22 cellular contexts compared by ENCODE assay signal in genomic region chr2:119483896-119484718, GRCh38. TPM values are rescaled to one million over a fixed set of nuclear protein-coding genes. Genes with fewer than 3 reads are reported as not detected.
DNase-seq lines count a peak whose midpoint lies in the region; ATAC-seq and TF ChIP-seq lines count a peak whose summit lies in the region.
"Had no signal": no experiment of that assay in that cellular context is flagged by ENCODE, and none has a peak within 500 bp of the region (broad histone marks: within the 10 kb centered on the region; RNA-seq: fewer than 3 reads in every experiment).

No MANE protein-coding gene starts in this region.

- H2BK5ac ChIP-seq in IMR-90 (ENCODE audit: low read depth, low read length, poor library complexity, severe bottlenecking): no peak overlapping the region
- no peak overlapping the region for H2BK5ac ChIP-seq in mesendoderm (ENCODE audit: low read length)

- H3K4me2 ChIP-seq in IMR-90 (ENCODE audit: low read depth, low read length) (no peak overlapping the region), mesendoderm (ENCODE audit: low read length) (no peak overlapping the region)

- H4K8ac ChIP-seq in IMR-90 (ENCODE audit: low read depth in 2 of 2, low read length in 2 of 2) (no peak overlapping the region), mesendoderm (ENCODE audit: low read depth, low read length) (no peak overlapping the region)

- H3K4ac ChIP-seq in IMR-90 (ENCODE audit: low read depth, low read length) (no peak overlapping the region), mesendoderm (ENCODE audit: low read depth, low read length) (no peak overlapping the region)

- no peaks in the 10 kb centered on the region for H3K36me3 ChIP-seq in IMR-90 (ENCODE audit: control insufficient read depth, insufficient read depth, low read length)
- no peaks in the 10 kb centered on the region for H3K36me3 ChIP-seq in mesendoderm (ENCODE audit: control insufficient read depth, insufficient read depth, low read length)
- H3K36me3 ChIP-seq in skeletal muscle tissue (ENCODE audit: control insufficient read depth in 3 of 3, insufficient read depth in 3 of 3, low read length in 3 of 3): no peaks in the 10 kb centered on the region
- H3K36me3 ChIP-seq: brain microvascular endothelial cell, colonic mucosa, lower lobe of right lung, WERI-Rb-1 had no signal

- ATAC-seq in IMR-90 (ENCODE audit: low read depth) (no peak), HG02571 (IDR thresholded peaks at IDR 0.05; ENCODE audit: unreplicated experiment) (no peak)
- ATAC-seq in CD4-positive, alpha-beta T cell (ENCODE audit: poor library complexity): no peak
- ATAC-seq: activated naive CD8-positive, alpha-beta T cell treated with anti-CD3 and anti-CD28 coated beads, Interleukin-2, amount 50 U/mL, for 24 hours; HCT116 had no signal

- DNase-seq in IMR-90 (no peak), coronary artery (ENCODE audit: low spot score) (no peak), mesendoderm (no peak), DMS114 treated with DMSO at 0.1 percent for 48 hours (lab: John Stamatoyannopoulos, UW; ENCODE audit: unreplicated experiment) (no peak)
- no peak for DNase-seq in CD4-positive, alpha-beta T cell
- DNase-seq: activated effector memory CD4-positive, alpha-beta T cell treated with Interleukin-2 at 50 U/mL for 16 hours; activated naive CD8-positive, alpha-beta T cell treated with anti-CD3 and anti-CD28 coated beads, Interleukin-2, amount 50 U/mL, for 24 hours; brain microvascular endothelial cell; colonic mucosa; KBM-7; lower lobe of right lung; NCI-H187 treated with DMSO at 0.1 percent for 48 hours; NCI-H226; NCI-H82; occipital lobe; WERI-Rb-1 had no signal

- no peaks in the 10 kb centered on the region for H3K9me1 ChIP-seq in IMR-90 (ENCODE audit: insufficient read depth, low read length)

- no peaks in the 10 kb centered on the region for H4K20me1 ChIP-seq in IMR-90 (ENCODE audit: insufficient read depth, low read length)

- TF ChIP-seq POLR2A in IMR-90 (IDR thresholded peaks at IDR 0.05; ENCODE audit: low read depth, low read length): no peak

- dilution Hi-C loops in IMR-90 (cut with HindIII; ENCODE audit: low sequenced_read_pairs, unreplicated experiment): no loop called here

- WGBS in IMR-90 (ENCODE audit: extremely low coverage in 2 of 2, insufficient read length in 1 of 2), 2 experiments: 60% methylated on average over 3 of the region's 11 CpGs; no CpG with 5 or more reads in 1 of the 2 experiments
- WGBS in mesendoderm (ENCODE audit: extremely low coverage, insufficient coverage, low lambda C conversion rate): no CpG with 5 or more reads among the region's 11 CpGs

- H3K36me3 Mint-ChIP-seq in CD4-positive, alpha-beta T cell (ENCODE audit: low read depth): no peaks in the 10 kb centered on the region

- H2BK15ac ChIP-seq in IMR-90 (ENCODE audit: low read depth, low read length) (no peak overlapping the region), mesendoderm (replicated peaks; ENCODE audit: low read depth) (no peak overlapping the region)

- no peak overlapping the region for H4K91ac ChIP-seq in IMR-90 (ENCODE audit: insufficient read depth, low read depth, low read length)

- POLR2A ChIA-PET in IMR-90 (lab: Charles Lee; ENCODE audit: unreplicated experiment): no interaction called here
- POLR2A ChIA-PET in CD4-positive, alpha-beta T cell (lab: Charles Lee): no interaction called here

- H3K4me3 ChIP-seq in IMR-90 (ENCODE audit: insufficient read depth, low read depth, low read length): no peak overlapping the region
- no peak overlapping the region for H3K4me3 ChIP-seq in coronary artery
- H3K4me3 ChIP-seq in mesendoderm (ENCODE audit: low read length): no peak overlapping the region
- H3K4me3 ChIP-seq in skeletal muscle tissue (ENCODE audit: low read length in 3 of 3): peak overlapping the region in 1 of 3 donors; percentile 13
- H3K4me3 ChIP-seq: colonic mucosa, lower lobe of right lung had no signal

- H2BK20ac ChIP-seq in IMR-90 (ENCODE audit: low read depth, low read length): no peak overlapping the region

- no peak overlapping the region for H3K14ac ChIP-seq in IMR-90 (replicated peaks; ENCODE audit: low read depth, low read length)

- H3K4me3 Mint-ChIP-seq in CD4-positive, alpha-beta T cell: no peak overlapping the region
- H3K4me3 Mint-ChIP-seq: activated naive CD8-positive, alpha-beta T cell treated with anti-CD3 and anti-CD28 coated beads, Interleukin-2, amount 50 U/mL, for 24 hours; T-helper 2 cell treated with Interferon-gamma antibody and Interleukin-4, amounts not matched to agents 5 μg/mL and 100 μg/mL, for 36 hours had no signal

- no peaks in the 10 kb centered on the region for H3K9me3 Mint-ChIP-seq in CD4-positive, alpha-beta T cell
- H3K9me3 Mint-ChIP-seq: activated naive CD8-positive, alpha-beta T cell treated with anti-CD3 and anti-CD28 coated beads, Interleukin-2, amount 50 U/mL, for 24 hours; T-helper 2 cell treated with Interferon-gamma antibody and Interleukin-4, amounts not matched to agents 5 μg/mL and 100 μg/mL, for 36 hours had no signal

- H4K5ac ChIP-seq in IMR-90 (ENCODE audit: low read depth, low read length) (no peak overlapping the region), mesendoderm (ENCODE audit: low read length) (no peak overlapping the region)

- H3K23ac ChIP-seq in IMR-90 (ENCODE audit: low read depth, low read length): no peak overlapping the region
- H3K23ac ChIP-seq in mesendoderm (ENCODE audit: low read length): no peak overlapping the region

- H2AFZ ChIP-seq in IMR-90 (replicated peaks; ENCODE audit: low read length, poor library complexity): no peak overlapping the region

- H3K79me2 ChIP-seq in mesendoderm (ENCODE audit: control insufficient read depth, insufficient read depth, low read length): no peaks in the 10 kb centered on the region

- H3K18ac ChIP-seq in IMR-90 (ENCODE audit: low read depth, low read length) (no peak overlapping the region), mesendoderm (ENCODE audit: low read length) (no peak overlapping the region)

- peaks cover 9% of the 10 kb centered on the region for H3K27me3 Mint-ChIP-seq in CD4-positive, alpha-beta T cell
- H3K27me3 Mint-ChIP-seq: activated naive CD8-positive, alpha-beta T cell treated with anti-CD3 and anti-CD28 coated beads, Interleukin-2, amount 50 U/mL, for 24 hours had no signal

- H2BK120ac ChIP-seq in IMR-90 (ENCODE audit: low read depth, low read length) (no peak overlapping the region), mesendoderm (ENCODE audit: low read depth, low read length) (no peak overlapping the region)

- H3K56ac ChIP-seq in IMR-90 (ENCODE audit: extremely low read depth, insufficient read depth, low read length) (no peak overlapping the region), mesendoderm (ENCODE audit: low read length) (peak overlapping the region; percentile 26)

- TF ChIP-seq CTCF in IMR-90 (conservative IDR thresholded peaks at IDR 0.05; ENCODE audit: low read depth, low read length) (no peak), coronary artery (IDR thresholded peaks at IDR 0.05) (no peak)
- TF ChIP-seq CTCF in CD4-positive, alpha-beta T cell (IDR thresholded peaks at IDR 0.05): no peak

- no peaks in the 10 kb centered on the region for H3K4me1 ChIP-seq in IMR-90 (ENCODE audit: control insufficient read depth, insufficient read depth, low read length)
- peaks cover 2% of the 10 kb centered on the region for H3K4me1 ChIP-seq in mesendoderm (ENCODE audit: control insufficient read depth, low read depth, low read length)
- H3K4me1 ChIP-seq in skeletal muscle tissue (ENCODE audit: control insufficient read depth in 3 of 3, insufficient read depth in 3 of 3, low read length in 3 of 3): peaks cover 72 to 76% (median 73%) of the 10 kb centered on the region in 3 donors

- no peak overlapping the region for H3K27ac ChIP-seq in IMR-90 (ENCODE audit: insufficient read depth, low read length)
- H3K27ac ChIP-seq in coronary artery: peak overlapping the region; percentile 73 to 91
- no peak overlapping the region for H3K27ac ChIP-seq in mesendoderm (ENCODE audit: low read depth, low read length)
- peak overlapping the region; percentile 82 for H3K27ac ChIP-seq in skeletal muscle tissue (ENCODE audit: low read depth, low read length)
- no peak overlapping the region for H3K27ac ChIP-seq in CD4-positive, alpha-beta T cell (ENCODE audit: low read depth, low read length)
- H3K27ac ChIP-seq: brain microvascular endothelial cell, colonic mucosa, lower lobe of right lung, WERI-Rb-1 had no signal

- H3K79me1 ChIP-seq in IMR-90 (ENCODE audit: low read depth in 1 of 2, low read length in 2 of 2) (no peaks in the 10 kb centered on the region), mesendoderm (ENCODE audit: low read length) (no peaks in the 10 kb centered on the region)

- no peak for TF ChIP-seq RAD21 in IMR-90 (IDR thresholded peaks at IDR 0.05; ENCODE audit: low read length)

- no TSS peak for BruUV-seq in IMR-90 (replicated peaks; lab: Mats Ljungman, UMichigan)

- intact Hi-C loops in IMR-90 (cut with micrococcal nuclease): no loop called here
- intact Hi-C loops in CD4-positive, alpha-beta T cell (cut with DNase I, micrococcal nuclease): no loop called here

- H3K9me3 ChIP-seq in IMR-90 (ENCODE audit: control insufficient read depth, insufficient read depth, low read length): no peaks in the 10 kb centered on the region
- H3K9me3 ChIP-seq in skeletal muscle tissue (ENCODE audit: control insufficient read depth in 3 of 3, low read length in 3 of 3): no peaks in the 10 kb centered on the region
- H3K9me3 ChIP-seq in CD4-positive, alpha-beta T cell (ENCODE audit: control insufficient read depth, low read length): no peaks in the 10 kb centered on the region
- H3K9me3 ChIP-seq: colonic mucosa, lower lobe of right lung had no signal

- no peak overlapping the region for H3K27ac Mint-ChIP-seq in CD4-positive, alpha-beta T cell
- H3K27ac Mint-ChIP-seq: activated naive CD8-positive, alpha-beta T cell treated with anti-CD3 and anti-CD28 coated beads, Interleukin-2, amount 50 U/mL, for 24 hours; T-helper 2 cell treated with Interferon-gamma antibody and Interleukin-4, amounts not matched to agents 5 μg/mL and 100 μg/mL, for 36 hours had no signal

- H3K9ac ChIP-seq in IMR-90 (ENCODE audit: low read depth, low read length) (no peak overlapping the region), mesendoderm (ENCODE audit: low read length) (no peak overlapping the region), skeletal muscle tissue (ENCODE audit: low read depth in 1 of 3, low read length in 3 of 3) (peak overlapping the region in 2 of 3 donors; percentile 32 to 54)

- no peaks in the 10 kb centered on the region for H3K4me1 Mint-ChIP-seq in CD4-positive, alpha-beta T cell (ENCODE audit: low read depth)
- H3K4me1 Mint-ChIP-seq: activated naive CD8-positive, alpha-beta T cell treated with anti-CD3 and anti-CD28 coated beads, Interleukin-2, amount 50 U/mL, for 24 hours had no signal

- H2AK5ac ChIP-seq in IMR-90 (ENCODE audit: low read depth, low read length) (no peak overlapping the region), mesendoderm (ENCODE audit: low read length) (no peak overlapping the region)

- CTCF ChIA-PET in IMR-90 (lab: Yijun Ruan, JAX): interaction anchor here (0.6 kb wide), 1 partner anchor 1115 kb away, joined by 3 read pairs; no protein-coding TSS in a partner anchor
- CTCF ChIA-PET in CD4-positive, alpha-beta T cell (lab: Charles Lee): no interaction called here

- in situ Hi-C loops in IMR-90 (cut with MboI; ENCODE audit: low sequenced_read_pairs): no loop called here

- peaks cover 29% of the 10 kb centered on the region for H3K27me3 ChIP-seq in IMR-90 (ENCODE audit: control insufficient read depth, insufficient read depth, low read length)
- no peaks in the 10 kb centered on the region for H3K27me3 ChIP-seq in mesendoderm (ENCODE audit: insufficient read depth, low read length, poor library complexity)
- H3K27me3 ChIP-seq in skeletal muscle tissue (ENCODE audit: control insufficient read depth in 3 of 3, insufficient read depth in 3 of 3, low read length in 3 of 3): no peaks in the 10 kb centered on the region
- no peaks in the 10 kb centered on the region for H3K27me3 ChIP-seq in CD4-positive, alpha-beta T cell (ENCODE audit: control insufficient read depth, insufficient read depth, low read length)
- H3K27me3 ChIP-seq: colonic mucosa had no signal

- H2AK9ac ChIP-seq in IMR-90 (replicated peaks; ENCODE audit: low read depth, low read length, poor library complexity): peak overlapping the region; percentile 16

RNA-seq across cellular contexts. Expression of gene SCTR, which starts 40.2 kb away (rescaled TPM):
- total RNA-seq in IMR-90 (2012; rRNA removed): not detected in 2 replicates
- polyA plus RNA-seq in IMR-90 (2012; rRNA removed): not detected in 2 replicates
- polyA plus RNA-seq in IMR-90 (2012; cell fraction: cytosol; rRNA removed): not detected in 2 replicates
- not detected in 2 replicates for polyA plus RNA-seq in IMR-90 (2012; cell fraction: nucleus; rRNA removed; ENCODE audit: low replicate concordance)
- polyA plus RNA-seq in mesendoderm (2013, experiment 1 of 2): not detected
- not detected for polyA plus RNA-seq in mesendoderm (2013, experiment 2 of 2)
- total RNA-seq in skeletal muscle tissue: not detected
- total RNA-seq in CD4-positive, alpha-beta T cell: not detected
- total RNA-seq: sciatic nerve had no signal

RNA-seq across cellular contexts. Expression of gene TMEM37, which starts 52.5 kb away (rescaled TPM):
- total RNA-seq in IMR-90 (2012; rRNA removed): under 0.01 TPM in 1 of 2 replicates, not detected in the other
- 0.30 and 0.39 TPM in 2 replicates for polyA plus RNA-seq in IMR-90 (2012; rRNA removed)
- polyA plus RNA-seq in IMR-90 (2012; cell fraction: cytosol; rRNA removed): 0.56 and 1.6 TPM in 2 replicates
- polyA plus RNA-seq in IMR-90 (2012; cell fraction: nucleus; rRNA removed; ENCODE audit: low replicate concordance): 0.09 and 0.13 TPM in 2 replicates
- polyA plus RNA-seq in mesendoderm (2013, experiment 1 of 2): 7.9 TPM
- polyA plus RNA-seq in mesendoderm (2013, experiment 2 of 2): 7.4 TPM
- 2.1 TPM for total RNA-seq in skeletal muscle tissue
- total RNA-seq in CD4-positive, alpha-beta T cell: not detected
- total RNA-seq: occipital lobe, temporal lobe had no signal

Comparison
In these comparisons a context has a peak if more than half of its experiments do, and no peak if none do; other contexts are left out.
1. H3K27ac ChIP-seq: peak in coronary artery (2 of 2) and skeletal muscle tissue (single experiment); none in IMR-90 (single experiment), mesendoderm (single experiment) and CD4-positive, alpha-beta T cell (single experiment).
2. H3K9ac ChIP-seq: peak in skeletal muscle tissue (2 of 3); none in IMR-90 (single experiment) and mesendoderm (single experiment).